ENCODE assay signal across 8 cellular contexts in the genomic region with DNA sequence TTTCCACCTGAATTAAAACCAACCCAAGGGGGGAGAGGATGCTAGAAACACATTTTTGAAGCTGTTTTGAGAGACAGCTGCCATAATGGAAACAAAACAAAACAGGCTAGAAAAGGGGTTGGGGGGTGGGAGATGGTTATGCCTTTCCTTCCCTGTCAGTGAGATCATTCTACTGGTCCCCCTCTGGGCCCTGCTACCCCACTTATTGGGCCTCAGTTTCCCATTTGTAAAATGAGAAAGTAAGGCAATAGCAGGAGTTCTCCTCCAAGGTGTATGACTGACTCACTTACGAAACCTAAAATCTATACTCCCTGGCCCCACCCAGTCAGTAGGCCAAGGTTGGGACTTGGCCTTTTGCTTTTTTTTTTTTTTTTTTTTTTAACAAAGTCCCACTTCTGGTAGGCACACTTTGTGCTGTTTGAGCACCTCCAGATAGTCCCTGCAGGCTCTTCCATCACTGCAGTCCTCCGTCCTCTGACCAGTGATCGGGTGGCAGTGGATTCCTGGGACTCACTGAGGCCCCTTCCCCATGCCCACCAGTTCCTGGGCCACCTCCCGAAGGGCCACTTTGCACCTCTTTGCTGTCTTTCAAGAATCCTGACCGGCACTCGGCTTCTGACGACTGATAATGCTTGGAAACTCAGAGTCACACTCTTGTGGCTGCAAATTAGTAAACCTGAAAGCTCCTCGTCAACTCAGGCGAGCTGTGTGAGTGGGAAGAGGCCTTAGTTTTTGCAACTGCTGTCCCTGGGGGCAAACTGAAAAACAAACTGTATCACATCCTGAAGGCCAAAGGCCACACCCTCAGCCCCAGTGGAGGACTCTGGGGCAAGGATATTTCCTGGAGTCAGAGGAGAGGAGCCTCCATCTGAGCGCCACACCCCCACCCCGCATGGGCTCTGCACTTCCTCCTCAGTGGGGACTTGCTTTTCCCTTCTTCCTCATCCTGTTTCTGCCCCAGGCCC. TPM values are rescaled to one million over a fixed set of nuclear protein-coding genes. Genes with fewer than 3 reads are reported as not detected.
DNase-seq lines count a peak whose midpoint lies in the region; ATAC-seq lines count a peak whose summit lies in the region.

No MANE protein-coding gene starts in this region.

- ATAC-seq in HG03378 (IDR thresholded peaks at IDR 0.05; ENCODE audit: unreplicated experiment) (peak; percentile 80), HG03025 (IDR thresholded peaks at IDR 0.05; ENCODE audit: low FRiP score, unreplicated experiment) (no peak)
- ATAC-seq in activated CD8-positive, alpha-beta T cell treated with anti-CD3 and anti-CD28 coated beads, Interleukin-2, amount 10 ng/mL, durations not matched to agents 7 days and 5 days: peak; percentile 72

- H3K4me1 Mint-ChIP-seq in activated CD8-positive, alpha-beta T cell treated with anti-CD3 and anti-CD28 coated beads, Interleukin-2, amount 10 ng/mL, durations not matched to agents 7 days and 5 days (ENCODE audit: low read depth): peaks cover 65% of the 10 kb centered on the region

- DNase-seq in activated naive CD4-positive, alpha-beta T cell treated with Interleukin-2 at 50 U/mL for 16 hours: peak; percentile 76
- no peak for DNase-seq in activated naive CD4-positive, alpha-beta T cell (lab: John Stamatoyannopoulos, UW)
- peak; percentile 74 for DNase-seq in activated CD8-positive, alpha-beta T cell treated with anti-CD3 and anti-CD28 coated beads, Interleukin-2, amount 10 ng/mL, durations not matched to agents 7 days and 5 days
- DNase-seq in mesenteric fat pad (ENCODE audit: low spot score): peak; percentile 89
- no peak for DNase-seq in NCI-H1092 (lab: John Stamatoyannopoulos, UW)
- DNase-seq in mucosa of gallbladder (ENCODE audit: low spot score): no peak

- CTCF ChIA-PET in activated CD8-positive, alpha-beta T cell treated with anti-CD3 and anti-CD28 coated beads, Interleukin-2, amount 10 ng/mL, durations not matched to agents 7 days and 5 days (lab: Charles Lee): interaction anchor here (0.6 to 4.4 kb wide), 12 partner anchors 10 to 555 kb away, joined by 3 to 48 read pairs (median 3); no protein-coding TSS in a partner anchor

- POLR2A ChIA-PET in activated CD8-positive, alpha-beta T cell treated with anti-CD3 and anti-CD28 coated beads, Interleukin-2, amount 10 ng/mL, durations not matched to agents 7 days and 5 days (lab: Charles Lee): interaction anchor here (0.7 to 2.4 kb wide), 12 partner anchors 7 to 255 kb away, joined by 3 to 11 read pairs (median 3); a partner anchor contains a TSS

- H3K27ac Mint-ChIP-seq in activated CD8-positive, alpha-beta T cell treated with anti-CD3 and anti-CD28 coated beads, Interleukin-2, amount 10 ng/mL, durations not matched to agents 7 days and 5 days: peak overlapping the region; percentile 94

- peak overlapping the region; percentile 60 for H3K4me3 Mint-ChIP-seq in activated CD8-positive, alpha-beta T cell treated with anti-CD3 and anti-CD28 coated beads, Interleukin-2, amount 10 ng/mL, durations not matched to agents 7 days and 5 days

- H3K36me3 Mint-ChIP-seq in activated CD8-positive, alpha-beta T cell treated with anti-CD3 and anti-CD28 coated beads, Interleukin-2, amount 10 ng/mL, durations not matched to agents 7 days and 5 days (ENCODE audit: low read depth): no peaks in the 10 kb centered on the region

- H3K9me3 Mint-ChIP-seq in activated CD8-positive, alpha-beta T cell treated with anti-CD3 and anti-CD28 coated beads, Interleukin-2, amount 10 ng/mL, durations not matched to agents 7 days and 5 days (ENCODE audit: insufficient read depth): no peaks in the 10 kb centered on the region

- H3K27me3 Mint-ChIP-seq in activated CD8-positive, alpha-beta T cell treated with anti-CD3 and anti-CD28 coated beads, Interleukin-2, amount 10 ng/mL, durations not matched to agents 7 days and 5 days (ENCODE audit: low read depth): no peaks in the 10 kb centered on the region

RNA-seq across cellular contexts. Expression of a gene that starts 6.7 kb away (rescaled TPM):
- total RNA-seq in activated CD8-positive, alpha-beta T cell treated with anti-CD3 and anti-CD28 coated beads, Interleukin-2, amount 10 ng/mL, durations not matched to agents 7 days and 5 days: 100 to 1,000 TPM; 208 to 212 TPM
- 24.8 TPM for total RNA-seq in mesenteric fat pad
- total RNA-seq in mucosa of gallbladder: 16.3 TPM

RNA-seq across cellular contexts. Expression of a gene that starts 56.6 kb away (rescaled TPM):
- 10 to 100 TPM; 28.7 to 31.8 TPM for total RNA-seq in activated CD8-positive, alpha-beta T cell treated with anti-CD3 and anti-CD28 coated beads, Interleukin-2, amount 10 ng/mL, durations not matched to agents 7 days and 5 days
- total RNA-seq in mesenteric fat pad: 31.4 TPM
- 34.3 TPM for total RNA-seq in mucosa of gallbladder

Comparison
In these comparisons a context has a peak if more than half of its experiments do, and no peak if none do; other contexts are left out.
1. DNase-seq: peak in activated naive CD4-positive, alpha-beta T cell treated with Interleukin-2 at 50 U/mL for 16 hours (single experiment), activated CD8-positive, alpha-beta T cell treated with anti-CD3 and anti-CD28 coated beads, Interleukin-2, amount 10 ng/mL, durations not matched to agents 7 days and 5 days (single experiment) and mesenteric fat pad (single experiment); none in activated naive CD4-positive, alpha-beta T cell (0 of 4), NCI-H1092 (single experiment) and mucosa of gallbladder (single experiment).